8 cellular contexts compared by ENCODE assay signal in the genomic region with DNA sequence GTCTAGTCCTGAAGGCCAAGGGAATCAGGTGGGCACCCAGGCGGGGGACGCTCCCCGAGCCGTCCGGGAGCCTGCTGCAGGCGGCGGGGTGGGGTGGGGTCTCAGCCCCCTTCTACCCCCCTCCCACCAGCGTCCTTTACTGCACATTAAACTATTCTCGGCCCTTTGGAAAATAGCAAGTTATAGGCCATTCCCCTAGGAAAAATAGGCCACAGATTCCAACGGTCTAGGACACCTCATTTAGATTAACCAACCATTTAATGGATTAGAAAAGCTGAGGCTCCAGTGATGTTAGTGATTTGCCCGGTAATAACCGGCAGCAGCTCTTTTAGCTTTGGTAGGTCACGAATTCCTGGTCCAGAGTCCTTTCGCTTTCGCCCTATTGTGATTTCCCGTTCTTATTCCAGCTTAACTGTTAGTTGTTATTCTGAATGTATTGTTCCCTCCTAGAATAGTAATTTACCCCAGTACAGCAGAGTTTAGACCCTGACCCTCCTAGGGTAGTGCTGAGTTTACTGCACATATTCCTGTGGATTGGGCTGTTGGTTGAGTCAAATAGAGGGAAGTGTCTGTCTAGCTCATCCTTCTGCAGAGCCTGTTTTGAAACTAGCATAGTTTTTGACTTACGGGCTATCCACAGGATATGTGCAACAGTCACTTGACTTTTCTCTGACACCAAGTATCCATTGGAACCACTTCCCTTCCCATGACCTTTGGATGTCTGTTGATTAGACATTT. TPM values are rescaled to one million over a fixed set of nuclear protein-coding genes. Genes with fewer than 3 reads are reported as not detected.
DNase-seq lines count a peak whose midpoint lies in the region; ATAC-seq and TF ChIP-seq lines count a peak whose summit lies in the region.

No MANE protein-coding gene starts in this region.

- peaks cover 45% of the 10 kb centered on the region for H3K36me3 Mint-ChIP-seq in activated CD4-positive, alpha-beta T cell treated with anti-CD3 and anti-CD28 coated beads for 36 hours (ENCODE audit: low read depth)

- H3K4me3 ChIP-seq in choroid plexus epithelial cell (ENCODE audit: low read depth, low read length) = peak overlapping the region; percentile 81

- no peak for TF ChIP-seq CTCF in choroid plexus epithelial cell (conservative IDR thresholded peaks at IDR 0.05; ENCODE audit: low read depth, low read length)

- no peak for DNase-seq in activated CD4-positive, alpha-beta T cell treated with anti-CD3 and anti-CD28 coated beads for 36 hours
- DNase-seq in activated CD4-positive, alpha-beta T cell treated with anti-CD3 and anti-CD28 coated beads, Interleukin-2, amount 50 U/mL, for 4 hours = no peak
- DNase-seq in OCI-M1 (lab: John Stamatoyannopoulos, UW) = peak; percentile 87
- DNase-seq in choroid plexus epithelial cell (ENCODE audit: low read depth) = peak; percentile 91
- no peak for DNase-seq in left lobe of liver (ENCODE audit: low spot score)
- DNase-seq in stromal cell of bone marrow (ENCODE audit: low read depth) = peak; percentile 66
- DNase-seq in GOT3 (lab: John Stamatoyannopoulos, UW) = no peak

- H3K4me3 Mint-ChIP-seq in activated CD4-positive, alpha-beta T cell treated with anti-CD3 and anti-CD28 coated beads for 36 hours = peak overlapping the region; percentile 85

- intact Hi-C loops in activated CD4-positive, alpha-beta T cell treated with anti-CD3 and anti-CD28 coated beads for 36 hours (cut with DNase I, micrococcal nuclease) = loop anchor here (1.0 to 2.0 kb wide), 3 partner anchors 13 to 23 kb away; a partner anchor contains a TSS

- CTCF ChIA-PET in activated CD4-positive, alpha-beta T cell treated with anti-CD3 and anti-CD28 coated beads for 36 hours (lab: Charles Lee) = interaction anchor here (0.9 to 4.8 kb wide), 9 partner anchors 11 to 369 kb away, joined by 3 to 30 read pairs (median 5); a partner anchor contains a TSS

- peak overlapping the region; percentile 97 for H3K27ac Mint-ChIP-seq in activated CD4-positive, alpha-beta T cell treated with anti-CD3 and anti-CD28 coated beads for 36 hours

- peaks cover 60% of the 10 kb centered on the region for H3K4me1 Mint-ChIP-seq in activated CD4-positive, alpha-beta T cell treated with anti-CD3 and anti-CD28 coated beads for 36 hours

- no peaks in the 10 kb centered on the region for H3K9me3 Mint-ChIP-seq in activated CD4-positive, alpha-beta T cell treated with anti-CD3 and anti-CD28 coated beads for 36 hours (ENCODE audit: low read depth)

- no peaks in the 10 kb centered on the region for H3K27me3 Mint-ChIP-seq in activated CD4-positive, alpha-beta T cell treated with anti-CD3 and anti-CD28 coated beads for 36 hours

- peak; percentile 79 for ATAC-seq in activated CD4-positive, alpha-beta T cell treated with anti-CD3 and anti-CD28 coated beads for 36 hours
- ATAC-seq in HG02678 (IDR thresholded peaks at IDR 0.05; ENCODE audit: unreplicated experiment) = peak; percentile 36
- peak; percentile 38 for ATAC-seq in left lobe of liver

- POLR2A ChIA-PET in activated CD4-positive, alpha-beta T cell treated with anti-CD3 and anti-CD28 coated beads for 36 hours (lab: Charles Lee) = interaction anchor here (0.9 to 3.1 kb wide), 4 partner anchors 12 to 134 kb away, joined by 3 to 23 read pairs (median 5); a partner anchor contains a TSS

RNA-seq across cellular contexts. Expression of a gene that starts 0.7 kb away (rescaled TPM):
- total RNA-seq in activated CD4-positive, alpha-beta T cell treated with anti-CD3 and anti-CD28 coated beads for 36 hours = 100 to 1,000 TPM; 261 to 320 TPM
- 194 TPM for total RNA-seq in left lobe of liver

RNA-seq across cellular contexts. Expression of a gene that starts 13.6 kb away (rescaled TPM):
- 1 to 10 TPM; 2.1 to 2.8 TPM for total RNA-seq in activated CD4-positive, alpha-beta T cell treated with anti-CD3 and anti-CD28 coated beads for 36 hours
- 2.9 TPM for total RNA-seq in left lobe of liver

RNA-seq across cellular contexts. Expression of a gene that starts 23.2 kb away (rescaled TPM):
- under 1 TPM; 0.09 TPM for total RNA-seq in activated CD4-positive, alpha-beta T cell treated with anti-CD3 and anti-CD28 coated beads for 36 hours
- 0.50 TPM for total RNA-seq in left lobe of liver

Comparison
In these comparisons a context has a peak if more than half of its experiments do, and no peak if none do; other contexts are left out.
1. DNase-seq: peak in OCI-M1 (single experiment), choroid plexus epithelial cell (single experiment) and stromal cell of bone marrow (single experiment); none in activated CD4-positive, alpha-beta T cell treated with anti-CD3 and anti-CD28 coated beads for 36 hours (single experiment), activated CD4-positive, alpha-beta T cell treated with anti-CD3 and anti-CD28 coated beads, Interleukin-2, amount 50 U/mL, for 4 hours (0 of 2), left lobe of liver (single experiment) and GOT3 (single experiment).
2. Peak in every context shown above with its lines, with median percentiles within 50 percentile points of each other: ATAC-seq.